ENCODE assay signal across 1 cellular context in the genomic region with DNA sequence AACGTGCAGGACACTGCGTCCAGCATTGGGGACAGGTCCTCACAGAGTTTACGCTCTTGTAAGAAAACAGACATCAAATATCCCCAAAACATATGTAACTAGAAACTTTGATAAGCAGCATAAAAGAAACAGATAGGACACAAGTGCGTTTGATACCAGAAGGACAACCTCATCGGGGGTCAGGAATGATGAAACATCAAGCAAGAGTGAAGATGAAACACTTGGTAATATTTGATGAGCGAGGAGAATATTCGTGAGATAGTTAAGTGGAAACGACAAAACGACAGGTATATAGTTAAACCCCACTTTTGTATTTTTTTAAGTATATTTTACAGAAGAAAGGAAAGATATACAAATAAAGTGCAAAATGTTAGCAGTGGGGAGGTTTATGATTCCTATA.
TF ChIP-seq lines count a peak whose summit lies in the region.

No MANE protein-coding gene starts in this region.

TF ChIP-seq in K562, 482 proteins besides CTCF, POLR2A, EP300 and RAD21:
- TF ChIP-seq, protein P1, sequence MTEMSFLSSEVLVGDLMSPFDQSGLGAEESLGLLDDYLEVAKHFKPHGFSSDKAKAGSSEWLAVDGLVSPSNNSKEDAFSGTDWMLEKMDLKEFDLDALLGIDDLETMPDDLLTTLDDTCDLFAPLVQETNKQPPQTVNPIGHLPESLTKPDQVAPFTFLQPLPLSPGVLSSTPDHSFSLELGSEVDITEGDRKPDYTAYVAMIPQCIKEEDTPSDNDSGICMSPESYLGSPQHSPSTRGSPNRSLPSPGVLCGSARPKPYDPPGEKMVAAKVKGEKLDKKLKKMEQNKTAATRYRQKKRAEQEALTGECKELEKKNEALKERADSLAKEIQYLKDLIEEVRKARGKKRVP (CRISPR knock-in tag; IDR thresholded peaks at IDR 0.05), result peak; percentile 60; the same call in 1 of the 2 replicates
- TF ChIP-seq, protein P2, sequence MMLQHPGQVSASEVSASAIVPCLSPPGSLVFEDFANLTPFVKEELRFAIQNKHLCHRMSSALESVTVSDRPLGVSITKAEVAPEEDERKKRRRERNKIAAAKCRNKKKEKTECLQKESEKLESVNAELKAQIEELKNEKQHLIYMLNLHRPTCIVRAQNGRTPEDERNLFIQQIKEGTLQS (IDR thresholded peaks at IDR 0.05), result peak; percentile 51; the same call in 1 of the 2 replicates
- TF ChIP-seq, protein P2 (CRISPR knock-in tag; conservative IDR thresholded peaks at IDR 0.05), result no peak
- TF ChIP-seq CEBPG (CRISPR knock-in tag; IDR thresholded peaks at IDR 0.05), result peak; percentile 65
- TF ChIP-seq CEBPG (tag; conservative IDR thresholded peaks at IDR 0.05 in 1 of 2, IDR thresholded peaks at IDR 0.05 in 1 of 2), result peak in 1 of 2 experiments; percentile 89; a peak in 2 of 4 replicates
- peak; percentile 87 to 92; a peak in 2 of 4 replicates for TF ChIP-seq TRIM24 (IDR thresholded peaks at IDR 0.05)
- TF ChIP-seq KLF10 (CRISPR knock-in tag; IDR thresholded peaks at IDR 0.05), result no peak
- TF ChIP-seq DMBX1 (CRISPR knock-in tag; IDR thresholded peaks at IDR 0.05; ENCODE audit: borderline replicate concordance), result no peak
- no peak for TF ChIP-seq CBFB (CRISPR knock-in tag; IDR thresholded peaks at IDR 0.05)
- TF ChIP-seq POLR2H (tag; IDR thresholded peaks at IDR 0.05; ENCODE audit: low read depth), result no peak
- TF ChIP-seq ATF7 (IDR thresholded peaks at IDR 0.05), result 0 out of 2 replicates have a peak, but pooled peaks have one; percentile 28
- TF ChIP-seq RB1 (IDR thresholded peaks at IDR 0.05; ENCODE audit: low read depth), result no peak
